Comparison of ENCODE assay signal across 22 cellular contexts in genomic region chr7:87797395-87797794, GRCh38.
DNase-seq lines count a peak whose midpoint lies in the region; ATAC-seq and TF ChIP-seq lines count a peak whose summit lies in the region.
"Had no signal": no experiment of that assay in that cellular context is flagged by ENCODE, and none has a peak within 500 bp of the region (broad histone marks: within the 10 kb centered on the region; RNA-seq: fewer than 3 reads in every experiment).

No MANE protein-coding gene starts in this region.

- H3K4me3 Mint-ChIP-seq in CD4-positive, alpha-beta T cell = no peak overlapping the region
- H3K4me3 Mint-ChIP-seq: activated B cell treated with CpG ODN at 0.5 μM for 24 hours; activated T-cell treated with anti-CD3 and anti-CD28 coated beads, Interleukin-2, amount 50 U/mL, for 4 hours; naive thymus-derived CD8-positive, alpha-beta T cell had no signal

- no peak overlapping the region for H3K27ac Mint-ChIP-seq in CD4-positive, alpha-beta T cell
- H3K27ac Mint-ChIP-seq: activated B cell treated with CpG ODN at 0.5 μM for 24 hours had no signal

- no peaks in the 10 kb centered on the region for H3K9me3 ChIP-seq in CD4-positive, alpha-beta T cell (ENCODE audit: control insufficient read depth, low read length)
- H3K9me3 ChIP-seq: adrenal gland, body of pancreas, lower lobe of right lung, suprapubic skin, upper lobe of right lung had no signal

- H3K4me1 ChIP-seq in foreskin keratinocyte = no peaks in the 10 kb centered on the region
- H3K4me1 ChIP-seq: adrenal gland; BLaER1 treated with 17β-estradiol and CSF1 and Interleukin-3, amounts not matched to agents 10 nM and 100 nM; body of pancreas; lower lobe of right lung; suprapubic skin; upper lobe of right lung had no signal

- intact Hi-C loops in CD4-positive, alpha-beta T cell (cut with DNase I, micrococcal nuclease) = loop anchor here (2.0 to 5.0 kb wide), 2 partner anchors 313 to 375 kb away; no protein-coding TSS in a partner anchor

- POLR2A ChIA-PET in CD4-positive, alpha-beta T cell (lab: Charles Lee) = no interaction called here

- CTCF ChIA-PET in CD4-positive, alpha-beta T cell (lab: Charles Lee) = interaction anchor here (0.6 to 1.6 kb wide), 3 partner anchors 12 to 89 kb away, joined by 3 to 16 read pairs (median 3); no protein-coding TSS in a partner anchor

- peaks cover 13% of the 10 kb centered on the region for H3K27me3 Mint-ChIP-seq in CD4-positive, alpha-beta T cell

- H3K36me3 Mint-ChIP-seq in CD4-positive, alpha-beta T cell (ENCODE audit: low read depth) = no peaks in the 10 kb centered on the region
- H3K36me3 Mint-ChIP-seq: naive thymus-derived CD8-positive, alpha-beta T cell had no signal

- H3K4me1 Mint-ChIP-seq in CD4-positive, alpha-beta T cell (ENCODE audit: low read depth) = no peaks in the 10 kb centered on the region
- H3K4me1 Mint-ChIP-seq: activated B cell treated with CpG ODN at 0.5 μM for 24 hours; naive thymus-derived CD8-positive, alpha-beta T cell had no signal

- ATAC-seq in GM18870 (IDR thresholded peaks at IDR 0.05; ENCODE audit: unreplicated experiment) (peak; percentile 21), GM21723 (IDR thresholded peaks at IDR 0.05; ENCODE audit: unreplicated experiment) (peak; percentile 7), HG03175 (IDR thresholded peaks at IDR 0.05; ENCODE audit: unreplicated experiment) (peak; percentile 10), foreskin keratinocyte (peak; percentile 12), GM18907 (IDR thresholded peaks at IDR 0.05; ENCODE audit: unreplicated experiment) (no peak), GM18909 (IDR thresholded peaks at IDR 0.05; ENCODE audit: poor library complexity, unreplicated experiment) (no peak)
- ATAC-seq in CD4-positive, alpha-beta T cell (ENCODE audit: poor library complexity) = no peak
- ATAC-seq: activated T-cell treated with anti-CD3 and anti-CD28 coated beads, Interleukin-2, amount 50 U/mL, for 4 hours had no signal

- H3K27ac ChIP-seq in foreskin keratinocyte = no peak overlapping the region
- no peak overlapping the region for H3K27ac ChIP-seq in CD4-positive, alpha-beta T cell (ENCODE audit: low read depth, low read length)
- H3K27ac ChIP-seq: adrenal gland; BLaER1 treated with 17β-estradiol and CSF1 and Interleukin-3, amounts not matched to agents 10 nM and 100 nM; body of pancreas; dorsolateral prefrontal cortex; lower lobe of right lung; RWPE1; suprapubic skin; upper lobe of right lung had no signal

- no peak for DNase-seq in foreskin keratinocyte
- no peak for DNase-seq in CD4-positive, alpha-beta T cell
- DNase-seq: activated B cell treated with CpG ODN at 0.5 μM for 24 hours; activated CD4-positive, alpha-beta T cell treated with anti-CD3 and anti-CD28 coated beads, Interleukin-2, amount 50 U/mL, for 1 hour; activated naive CD4-positive, alpha-beta T cell; activated T-cell treated with anti-CD3 and anti-CD28 coated beads, Interleukin-2, amount 50 U/mL, for 4 hours; adrenal gland; dorsolateral prefrontal cortex; GOT3; lower lobe of right lung; NCI-H187 treated with DMSO at 0.1 percent for 48 hours; upper lobe of right lung had no signal

- TF ChIP-seq CTCF in foreskin keratinocyte (conservative IDR thresholded peaks at IDR 0.05) = no peak
- no peak for TF ChIP-seq CTCF in CD4-positive, alpha-beta T cell (IDR thresholded peaks at IDR 0.05)

- H3K27me3 ChIP-seq in foreskin keratinocyte = no peaks in the 10 kb centered on the region
- H3K27me3 ChIP-seq in CD4-positive, alpha-beta T cell (ENCODE audit: control insufficient read depth, insufficient read depth, low read length) = no peaks in the 10 kb centered on the region
- H3K27me3 ChIP-seq: adrenal gland; BLaER1 treated with 17β-estradiol and CSF1 and Interleukin-3, amounts not matched to agents 10 nM and 100 nM; body of pancreas; dorsolateral prefrontal cortex; suprapubic skin; upper lobe of right lung had no signal

- H3K9me3 Mint-ChIP-seq in CD4-positive, alpha-beta T cell = no peaks in the 10 kb centered on the region
- H3K9me3 Mint-ChIP-seq: activated B cell treated with CpG ODN at 0.5 μM for 24 hours; activated T-cell treated with anti-CD3 and anti-CD28 coated beads, Interleukin-2, amount 50 U/mL, for 4 hours; naive thymus-derived CD8-positive, alpha-beta T cell had no signal

Comparison
In these comparisons a context has a peak if more than half of its experiments do, and no peak if none do; other contexts are left out.
1. ATAC-seq: peak in GM18870 (single experiment), GM21723 (single experiment), HG03175 (single experiment) and foreskin keratinocyte (single experiment); none in GM18907 (single experiment), CD4-positive, alpha-beta T cell (single experiment) and GM18909 (single experiment).